Comparison of ENCODE assay signal across 23 cellular contexts in the genomic region with DNA sequence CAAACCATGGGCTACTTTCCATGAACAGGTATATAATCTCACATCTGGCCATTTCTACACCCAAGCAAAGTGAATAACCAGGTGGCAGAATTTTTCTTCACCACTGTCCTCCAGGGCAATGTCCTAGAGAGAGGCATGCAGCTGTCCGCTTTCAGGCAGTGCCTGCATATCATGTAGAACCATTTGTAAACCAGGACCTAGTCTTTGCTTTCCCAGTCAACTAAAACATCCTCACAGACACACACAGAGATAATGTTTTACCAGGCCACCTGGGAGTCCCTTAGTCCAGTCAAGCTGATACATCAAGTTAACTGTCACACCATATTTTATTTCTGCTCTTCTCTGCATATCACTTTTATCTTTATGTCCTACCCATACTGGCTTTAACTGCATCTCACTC. TPM values are rescaled to one million over a fixed set of nuclear protein-coding genes. Genes with fewer than 3 reads are reported as not detected.
DNase-seq lines count a peak whose midpoint lies in the region; ATAC-seq, FAIRE-seq and TF ChIP-seq lines count a peak whose summit lies in the region.
"Had no signal": no experiment of that assay in that cellular context is flagged by ENCODE, and none has a peak within 500 bp of the region (broad histone marks: within the 10 kb centered on the region; RNA-seq: fewer than 3 reads in every experiment).

No MANE protein-coding gene starts in this region.

- no peaks in the 10 kb centered on the region for H3K27me3 ChIP-seq in hepatocyte
- no peaks in the 10 kb centered on the region for H3K27me3 ChIP-seq in HepG2 (ENCODE audit: control insufficient read depth in 1 of 2, insufficient read depth in 2 of 2, low read length in 2 of 2)
- no peaks in the 10 kb centered on the region for H3K27me3 ChIP-seq in body of pancreas
- H3K27me3 ChIP-seq: BE2C had no signal

- H3K9ac ChIP-seq in HepG2 (ENCODE audit: insufficient read depth, low read depth, low read length): no peak overlapping the region

- H2AFZ ChIP-seq in hepatocyte (no peak overlapping the region), HepG2 (ENCODE audit: low read length) (no peak overlapping the region)
- H2AFZ ChIP-seq: GM23338 had no signal

- H3K9me3 ChIP-seq in hepatocyte (ENCODE audit: low read depth) (no peaks in the 10 kb centered on the region), HepG2 (ENCODE audit: low read length) (0 out of 2 replicates have a peak, but pooled peaks cover 5% of the 10 kb centered on the region), body of pancreas (no peaks in the 10 kb centered on the region)
- H3K9me3 ChIP-seq: BE2C, Caco-2 had no signal

- TF ChIP-seq POLR2A in HepG2 (IDR thresholded peaks at IDR 0.05; ENCODE audit: insufficient read depth in 1 of 2, low read depth in 2 of 2, low read length in 2 of 2) (no peak), body of pancreas (IDR thresholded peaks at IDR 0.05) (no peak)

- in situ Hi-C loops in HepG2 (cut with HindIII; ENCODE audit: extremely low pct_ligation_motif_present, low pct_unique_long_range_greater_than_20kb): no loop called here

- DNase-seq in hepatocyte (ENCODE audit: low spot score): peak; percentile 22
- peak; percentile 62 for DNase-seq in HepG2 (ENCODE audit: low spot score)
- peak; percentile 62 for DNase-seq in renal cortical epithelial cell (ENCODE audit: low read depth)
- no peak for DNase-seq in UCSD-AML1 (lab: John Stamatoyannopoulos, UW; ENCODE audit: unreplicated experiment)
- no peak for DNase-seq in NCI-H187 (lab: John Stamatoyannopoulos, UW)
- no peak for DNase-seq in body of pancreas
- DNase-seq: ACHN; BE2C; C1 segment of cervical spinal cord; Caco-2; CD4-positive, CD25-positive, alpha-beta regulatory T cell; CD8-positive, alpha-beta memory T cell; HCEC 1CT; KG1 had no signal

- TF ChIP-seq EP300 in HepG2 (IDR thresholded peaks at IDR 0.05; ENCODE audit: low read depth in 2 of 2, low read length in 2 of 2) (no peak), HepG2 (CRISPR knock-in tag; IDR thresholded peaks at IDR 0.05; ENCODE audit: borderline replicate concordance) (no peak)

- 69% methylated on average over 1 of the region's 1 CpG for WGBS in hepatocyte (ENCODE audit: low lambda C conversion rate, missing lambda C conversion rate)
- WGBS in HepG2 (ENCODE audit: low lambda C conversion rate): 0% methylated on average over 1 of the region's 1 CpG
- WGBS in body of pancreas, 2 donors: 92 to 100% methylated on average over 1 of the region's 1 CpG

- H3K79me2 ChIP-seq in hepatocyte (no peaks in the 10 kb centered on the region), HepG2 (ENCODE audit: insufficient read depth, low read length) (no peaks in the 10 kb centered on the region)

- H4K20me1 ChIP-seq in hepatocyte (ENCODE audit: insufficient read depth, poor library complexity, severe bottlenecking): no peaks in the 10 kb centered on the region
- H4K20me1 ChIP-seq in HepG2 (ENCODE audit: insufficient read depth, low read length): no peaks in the 10 kb centered on the region

- H3K27ac ChIP-seq in hepatocyte (no peak overlapping the region), HepG2 (ENCODE audit: extremely low read length, insufficient read depth, low read length) (no peak overlapping the region), body of pancreas (no peak overlapping the region)
- H3K27ac ChIP-seq: HL-60 had no signal

- FAIRE-seq in HepG2 (lab: Jason Lieb, UNC): peak; percentile 81
- FAIRE-seq: A204.1, D721Med, G401.6, GM12891, H54 had no signal

- H3K4me2 ChIP-seq in hepatocyte (no peak overlapping the region), HepG2 (ENCODE audit: low read depth, low read length) (peak overlapping the region; percentile 43)
- H3K4me2 ChIP-seq: GM23338 had no signal

- CTCF ChIA-PET in HepG2 (lab: Yijun Ruan, JAX; ENCODE audit: low intra/inter-chr PET ratio, low total read pairs): no interaction called here

- no TSS peak for BruUV-seq in HepG2 (replicated peaks; lab: Mats Ljungman, UMichigan)

- no peak overlapping the region for H3K4me3 ChIP-seq in hepatocyte
- H3K4me3 ChIP-seq in HepG2 (replicated peaks in 1 of 3; ENCODE audit: insufficient read depth in 1 of 3, low read depth in 2 of 3, low read length in 3 of 3): 0 out of 6 replicates have a peak overlapping the region, but pooled peaks of 1 of the 3 experiments have one; percentile 6
- no peak overlapping the region for H3K4me3 ChIP-seq in body of pancreas
- H3K4me3 ChIP-seq: GM23338 had no signal

- TF ChIP-seq RAD21 in HepG2 (CRISPR knock-in tag; IDR thresholded peaks at IDR 0.05): no peak

- ATAC-seq in HepG2 (peak; percentile 100), body of pancreas (no peak), HG03457 (IDR thresholded peaks at IDR 0.05; ENCODE audit: unreplicated experiment) (no peak)
- ATAC-seq: GM23338 had no signal

- H3K4me1 ChIP-seq in hepatocyte (ENCODE audit: insufficient read depth): no peaks in the 10 kb centered on the region
- peaks cover 21% of the 10 kb centered on the region for H3K4me1 ChIP-seq in HepG2 (ENCODE audit: insufficient read depth, low read length)
- no peaks in the 10 kb centered on the region for H3K4me1 ChIP-seq in body of pancreas
- H3K4me1 ChIP-seq: Caco-2 had no signal

- TF ChIP-seq CTCF in hepatocyte (IDR thresholded peaks at IDR 0.05; ENCODE audit: poor library complexity) (no peak), HepG2 (CRISPR knock-in tag; IDR thresholded peaks at IDR 0.05) (no peak), body of pancreas (IDR thresholded peaks at IDR 0.05) (no peak)

- POLR2A ChIA-PET in HepG2 (lab: Yijun Ruan, JAX): no interaction called here

- no peaks in the 10 kb centered on the region for H3K9me2 ChIP-seq in hepatocyte (replicated peaks; ENCODE audit: insufficient read depth)

- intact Hi-C loops in HepG2 (cut with micrococcal nuclease; ENCODE audit: unreplicated experiment): no loop called here
- intact Hi-C loops in body of pancreas (cut with DNase I): no loop called here

- no peaks in the 10 kb centered on the region for H3K36me3 ChIP-seq in hepatocyte (replicated peaks; ENCODE audit: insufficient read depth, low read depth)
- H3K36me3 ChIP-seq in HepG2 (replicated peaks in 1 of 2; ENCODE audit: control insufficient read depth in 1 of 2, insufficient read depth in 2 of 2, low read length in 2 of 2): no peaks in the 10 kb centered on the region
- H3K36me3 ChIP-seq in body of pancreas (replicated peaks in 1 of 2; ENCODE audit: insufficient read depth in 1 of 2, low read depth in 2 of 2): no peaks in the 10 kb centered on the region
- H3K36me3 ChIP-seq: BE2C had no signal

TF ChIP-seq in HepG2, 621 proteins besides CTCF, POLR2A, EP300 and RAD21 (continues in another document):
- no peak for TF ChIP-seq NFKB2 (CRISPR knock-in tag; IDR thresholded peaks at IDR 0.05; ENCODE audit: borderline replicate concordance)
- no peak for TF ChIP-seq PHF20 (CRISPR knock-in tag; IDR thresholded peaks at IDR 0.05)
- TF ChIP-seq ZNF724P (CRISPR knock-in tag; IDR thresholded peaks at IDR 0.05; ENCODE audit: borderline replicate concordance): no peak
- no peak for TF ChIP-seq SIX1 (CRISPR knock-in tag; IDR thresholded peaks at IDR 0.05; ENCODE audit: borderline replicate concordance)
- TF ChIP-seq, protein P1, sequence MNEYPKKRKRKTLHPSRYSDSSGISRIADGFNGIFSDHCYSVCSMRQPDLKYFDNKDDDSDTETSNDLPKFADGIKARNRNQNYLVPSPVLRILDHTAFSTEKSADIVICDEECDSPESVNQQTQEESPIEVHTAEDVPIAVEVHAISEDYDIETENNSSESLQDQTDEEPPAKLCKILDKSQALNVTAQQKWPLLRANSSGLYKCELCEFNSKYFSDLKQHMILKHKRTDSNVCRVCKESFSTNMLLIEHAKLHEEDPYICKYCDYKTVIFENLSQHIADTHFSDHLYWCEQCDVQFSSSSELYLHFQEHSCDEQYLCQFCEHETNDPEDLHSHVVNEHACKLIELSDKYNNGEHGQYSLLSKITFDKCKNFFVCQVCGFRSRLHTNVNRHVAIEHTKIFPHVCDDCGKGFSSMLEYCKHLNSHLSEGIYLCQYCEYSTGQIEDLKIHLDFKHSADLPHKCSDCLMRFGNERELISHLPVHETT (CRISPR knock-in tag; conservative IDR thresholded peaks at IDR 0.05): no peak
- peak; percentile 49; the same call in 1 of the 2 replicates for TF ChIP-seq ZNF652 (CRISPR knock-in tag; IDR thresholded peaks at IDR 0.05; ENCODE audit: borderline replicate concordance, low read depth)
- TF ChIP-seq CENPT (CRISPR knock-in tag; IDR thresholded peaks at IDR 0.05; ENCODE audit: low read depth): no peak

RNA-seq across cellular contexts. Expression of gene TNFSF18, which starts 26.2 kb away (rescaled TPM):
- total RNA-seq in hepatocyte: 0.08 and 0.13 TPM in 2 replicates
- not detected in 2 replicates for polyA plus RNA-seq in hepatocyte
- total RNA-seq in HepG2 (2016; rRNA removed; fragmentation: Illumina TruSeq; extraction: Trizol): not detected in 2 replicates
- total RNA-seq in HepG2 (2016; cell fraction: cytosol; rRNA removed; fragmentation: Illumina TruSeq; extraction: Trizol; ENCODE audit: low read depth): not detected in 2 replicates
- total RNA-seq in HepG2 (2016; cell fraction: insoluble cytoplasmic fraction; rRNA removed; fragmentation: Illumina TruSeq; extraction: Trizol): not detected in 2 replicates
- total RNA-seq in HepG2 (2016; cell fraction: membrane; rRNA removed; fragmentation: Illumina TruSeq; extraction: Trizol): not detected in 2 replicates
- not detected in 2 replicates for total RNA-seq in HepG2 (2016; cell fraction: nucleus; rRNA removed; fragmentation: Illumina TruSeq; extraction: Trizol)
- polyA plus RNA-seq in HepG2 (2011; rRNA removed): not detected in 2 replicates
- polyA plus RNA-seq in HepG2 (2011; cell fraction: cytosol; rRNA removed): not detected in 2 replicates
- polyA plus RNA-seq in HepG2 (2011; cell fraction: nucleus; rRNA removed): not detected in 2 replicates
- polyA plus RNA-seq in HepG2 (2012): not detected in 2 replicates
- polyA plus RNA-seq in HepG2 (2016; cell fraction: cytosol; fragmentation: Illumina TruSeq; extraction: Trizol; ENCODE audit: low read depth): not detected in 2 replicates
- polyA plus RNA-seq in HepG2 (2016; cell fraction: insoluble cytoplasmic fraction; fragmentation: Illumina TruSeq; extraction: Trizol; ENCODE audit: low read depth): not detected in 2 replicates
- polyA plus RNA-seq in HepG2 (2016; cell fraction: membrane; fragmentation: Illumina TruSeq; extraction: Trizol; ENCODE audit: low read depth): not detected in 2 replicates
- polyA plus RNA-seq in HepG2 (2016; cell fraction: nucleus; fragmentation: Illumina TruSeq; extraction: Trizol; ENCODE audit: insufficient read depth, low read depth): not detected in 2 replicates
- polyA minus RNA-seq in HepG2 (2011; rRNA and poly(A)+ RNA removed; ENCODE audit: low replicate concordance): not detected in 2 replicates
- polyA minus RNA-seq in HepG2 (2011; cell fraction: cytosol; rRNA and poly(A)+ RNA removed): not detected in 2 replicates
- not detected in 2 replicates for polyA minus RNA-seq in HepG2 (2011; cell fraction: nucleus; rRNA and poly(A)+ RNA removed)
- total RNA-seq in renal cortical epithelial cell: 0.10 and 2.8 TPM in 2 replicates
- total RNA-seq in body of pancreas: not detected
- total RNA-seq: Caco-2; CD4-positive, CD25-positive, alpha-beta regulatory T cell; CD8-positive, alpha-beta memory T cell; GM23338; HT1080 had no signal
- polyA plus RNA-seq: CD4-positive, CD25-positive, alpha-beta regulatory T cell; CD8-positive, alpha-beta memory T cell; GM23338 had no signal

Comparison
In these comparisons a context has a peak if more than half of its experiments do, and no peak if none do; other contexts are left out.
1. DNase-seq: peak in hepatocyte (single experiment), HepG2 (single experiment) and renal cortical epithelial cell (single experiment); none in UCSD-AML1 (single experiment), NCI-H187 (0 of 2) and body of pancreas (0 of 4).